Comparison of ENCODE assay signal across 24 cellular contexts in genomic region chr4:83858121-83858520, GRCh38.
"Had no signal": no experiment of that assay in that cellular context is flagged by ENCODE, and none has a peak within 500 bp of the region (broad histone marks: within the 10 kb centered on the region; RNA-seq: fewer than 3 reads in every experiment).

No MANE protein-coding gene starts in this region.

- H3K27ac Mint-ChIP-seq: activated CD4-positive, alpha-beta T cell treated with anti-CD3 and anti-CD28 coated beads, Interleukin-2, amount 10 ng/mL, durations not matched to agents 7 days and 5 days; activated CD8-positive, alpha-beta T cell treated with anti-CD3 and anti-CD28 coated beads, Interleukin-2, amount 10 ng/mL, durations not matched to agents 7 days and 5 days; activated naive CD4-positive, alpha-beta T cell treated with anti-CD3 and anti-CD28 coated beads for 36 hours; mesothelial cell of epicardium; natural killer cell treated with Interleukin-12 subunit alpha and Interleukin-12 subunit beta and Interleukin-15 and Interleukin-18, amount 100 ng/mL, for 72 hours; stimulated activated memory B cell treated with anti-CD40 and anti-IgM and Interleukin-4, amounts not matched to agents 10 μg/mL and 1 μg/mL and 100 μg/mL, for 72 hours; type B pancreatic cell had no signal

- H3K27me3 Mint-ChIP-seq: activated CD4-positive, alpha-beta T cell treated with anti-CD3 and anti-CD28 coated beads, Interleukin-2, amount 10 ng/mL, durations not matched to agents 7 days and 5 days; natural killer cell treated with Interleukin-12 subunit alpha and Interleukin-12 subunit beta and Interleukin-15 and Interleukin-18, amount 100 ng/mL, for 72 hours; stimulated activated memory B cell treated with anti-CD40 and anti-IgM and Interleukin-4, amounts not matched to agents 10 μg/mL and 1 μg/mL and 100 μg/mL, for 72 hours; type B pancreatic cell had no signal

- H3K36me3 ChIP-seq: breast epithelium, neutrophil, right lobe of liver had no signal

- H3K79me2 ChIP-seq: parathyroid adenoma had no signal

- H3K4me1 Mint-ChIP-seq: activated CD4-positive, alpha-beta T cell treated with anti-CD3 and anti-CD28 coated beads, Interleukin-2, amount 10 ng/mL, durations not matched to agents 7 days and 5 days; stimulated activated memory B cell treated with anti-CD40 and anti-IgM and Interleukin-4, amounts not matched to agents 10 μg/mL and 1 μg/mL and 100 μg/mL, for 72 hours had no signal

- H3K27me3 ChIP-seq: breast epithelium, foreskin keratinocyte, neutrophil, right lobe of liver, testis had no signal

- H3K9ac ChIP-seq: parathyroid adenoma had no signal

- H3K9me3 Mint-ChIP-seq: activated CD4-positive, alpha-beta T cell treated with anti-CD3 and anti-CD28 coated beads, Interleukin-2, amount 10 ng/mL, durations not matched to agents 7 days and 5 days; activated naive CD4-positive, alpha-beta T cell treated with anti-CD3 and anti-CD28 coated beads for 36 hours; activated T-cell treated with anti-CD3 and anti-CD28 coated beads, Interleukin-2, amount 50 U/mL, for 4 hours; mesothelial cell of epicardium; natural killer cell treated with Interleukin-12 subunit alpha and Interleukin-12 subunit beta and Interleukin-15 and Interleukin-18, amount 100 ng/mL, for 72 hours; stimulated activated memory B cell treated with anti-CD40 and anti-IgM and Interleukin-4, amounts not matched to agents 10 μg/mL and 1 μg/mL and 100 μg/mL, for 72 hours; type B pancreatic cell had no signal

- H3K36me3 Mint-ChIP-seq: mesothelial cell of epicardium; natural killer cell treated with Interleukin-12 subunit alpha and Interleukin-12 subunit beta and Interleukin-15 and Interleukin-18, amount 100 ng/mL, for 72 hours; stimulated activated memory B cell treated with anti-CD40 and anti-IgM and Interleukin-4, amounts not matched to agents 10 μg/mL and 1 μg/mL and 100 μg/mL, for 72 hours; type B pancreatic cell had no signal

- H3K9me3 ChIP-seq: breast epithelium, neutrophil, right lobe of liver, testis had no signal

- FAIRE-seq: islet of Langerhans had no signal

- ATAC-seq: activated CD4-positive, CD25-positive, alpha-beta regulatory T cell treated with anti-CD3 and anti-CD28 coated beads, Interleukin-2, amount 50 U/mL, for 24 hours; activated CD8-positive, alpha-beta T cell treated with anti-CD3 and anti-CD28 coated beads, Interleukin-2, amount 10 ng/mL, durations not matched to agents 7 days and 5 days; activated T-cell treated with anti-CD3 and anti-CD28 coated beads, Interleukin-2, amount 50 U/mL, for 4 hours; foreskin keratinocyte; left colon; natural killer cell treated with Interleukin-12 subunit alpha and Interleukin-12 subunit beta and Interleukin-15 and Interleukin-18, amount 100 ng/mL, for 72 hours; right lobe of liver; stimulated activated memory B cell treated with anti-CD40 and anti-IgM and Interleukin-4, amounts not matched to agents 10 μg/mL and 1 μg/mL and 100 μg/mL, for 72 hours had no signal

- H3K4me3 Mint-ChIP-seq: activated CD4-positive, alpha-beta T cell treated with anti-CD3 and anti-CD28 coated beads, Interleukin-2, amount 10 ng/mL, durations not matched to agents 7 days and 5 days; activated CD8-positive, alpha-beta T cell treated with anti-CD3 and anti-CD28 coated beads, Interleukin-2, amount 10 ng/mL, durations not matched to agents 7 days and 5 days; activated naive CD4-positive, alpha-beta T cell treated with anti-CD3 and anti-CD28 coated beads for 36 hours; activated T-cell treated with anti-CD3 and anti-CD28 coated beads, Interleukin-2, amount 50 U/mL, for 4 hours; mesothelial cell of epicardium; natural killer cell treated with Interleukin-12 subunit alpha and Interleukin-12 subunit beta and Interleukin-15 and Interleukin-18, amount 100 ng/mL, for 72 hours; stimulated activated memory B cell treated with anti-CD40 and anti-IgM and Interleukin-4, amounts not matched to agents 10 μg/mL and 1 μg/mL and 100 μg/mL, for 72 hours; type B pancreatic cell had no signal

- H3K27ac ChIP-seq: breast epithelium, coronary artery, foreskin keratinocyte, neutrophil, parathyroid adenoma, right lobe of liver, testis had no signal

- DNase-seq: activated CD4-positive, alpha-beta T cell treated with anti-CD3 and anti-CD28 coated beads, Interleukin-2, amount 10 ng/mL, durations not matched to agents 7 days and 5 days; activated CD8-positive, alpha-beta T cell treated with anti-CD3 and anti-CD28 coated beads, Interleukin-2, amount 10 ng/mL, durations not matched to agents 7 days and 5 days; activated naive CD4-positive, alpha-beta T cell treated with anti-CD3 and anti-CD28 coated beads for 36 hours; activated T-cell treated with anti-CD3 and anti-CD28 coated beads, Interleukin-2, amount 50 U/mL, for 4 hours; anterior cingulate cortex; foreskin keratinocyte; glutamatergic neuron; hippocampal formation; left colon; right lobe of liver; stimulated activated CD4-positive, alpha-beta T cell treated with anti-CD3 and anti-CD28 coated beads, Interleukin-4, amount 100 ng/mL, for 24 hours; T1000; testis had no signal

- H3K4me1 ChIP-seq: breast epithelium, parathyroid adenoma, right lobe of liver, testis had no signal

- H3K4me3 ChIP-seq: breast epithelium, coronary artery, lung, right lobe of liver, testis had no signal

- H2AFZ ChIP-seq: parathyroid adenoma had no signal
